21 cellular contexts compared by ENCODE assay signal in genomic region chr10:78254013-78254412, GRCh38.
A peak's percentile ranks its signal among the peaks of the same experiment; 100 is the strongest.
DNase-seq lines count a peak whose midpoint lies in the region; ATAC-seq, FAIRE-seq and TF ChIP-seq lines count a peak whose summit lies in the region.
"Had no signal": no experiment of that assay in that cellular context is flagged by ENCODE, and none has a peak within 500 bp of the region (broad histone marks: within the 10 kb centered on the region; RNA-seq: fewer than 3 reads in every experiment).

No MANE protein-coding gene starts in this region.

- no peak overlapping the region for H3K4me3 Mint-ChIP-seq in natural killer cell treated with Interleukin-12 subunit alpha and Interleukin-12 subunit beta and Interleukin-15 and Interleukin-18, amount 100 ng/mL, for 72 hours
- H3K4me3 Mint-ChIP-seq in natural killer cell (no peak overlapping the region), endothelial cell (ENCODE audit: unreplicated experiment) (no peak overlapping the region)

- H3K27ac Mint-ChIP-seq in natural killer cell treated with Interleukin-12 subunit alpha and Interleukin-12 subunit beta and Interleukin-15 and Interleukin-18, amount 100 ng/mL, for 72 hours = no peak overlapping the region
- H3K27ac Mint-ChIP-seq in natural killer cell = no peak overlapping the region
- H3K27ac Mint-ChIP-seq in endothelial cell (ENCODE audit: unreplicated experiment) = no peak overlapping the region

- H3K36me3 Mint-ChIP-seq in natural killer cell treated with Interleukin-12 subunit alpha and Interleukin-12 subunit beta and Interleukin-15 and Interleukin-18, amount 100 ng/mL, for 72 hours = no peaks in the 10 kb centered on the region
- no peaks in the 10 kb centered on the region for H3K36me3 Mint-ChIP-seq in natural killer cell
- peaks cover 4% of the 10 kb centered on the region for H3K36me3 Mint-ChIP-seq in endothelial cell (ENCODE audit: low read depth, unreplicated experiment)

- H3K36me3 ChIP-seq in adipocyte (ENCODE audit: control insufficient read depth, insufficient read depth, low read length, severe bottlenecking) = no peaks in the 10 kb centered on the region

- peak; percentile 12 for DNase-seq in natural killer cell treated with Interleukin-12 subunit alpha and Interleukin-12 subunit beta and Interleukin-15 and Interleukin-18, amount 100 ng/mL, for 72 hours (ENCODE audit: low spot score)
- DNase-seq in natural killer cell (no peak), adipocyte (ENCODE audit: low read depth) (peak; percentile 14), fibroblast of peridontal ligament (ENCODE audit: extremely low read depth) (peak; percentile 63), GM12891 (ENCODE audit: insufficient read length, low spot score) (no peak), NOMO-1 treated with DMSO at 0.1 percent for 48 hours (lab: John Stamatoyannopoulos, UW; ENCODE audit: unreplicated experiment) (no peak), endothelial cell (ENCODE audit: low spot score) (no peak), ureter (ENCODE audit: low spot score) (no peak)
- DNase-seq: GDM1, GOT3, HCEC 1CT, NCI-H1092, NCI-H1436, NCI-H1930, NCI-H345, NCI-H524, NCI-H82 had no signal

- peaks cover 52% of the 10 kb centered on the region for H3K4me1 ChIP-seq in adipocyte (ENCODE audit: control insufficient read depth, insufficient read depth, low read length)

- peaks cover 23 to 27% of the 10 kb centered on the region in 2 donors for H3K4me1 Mint-ChIP-seq in natural killer cell treated with Interleukin-12 subunit alpha and Interleukin-12 subunit beta and Interleukin-15 and Interleukin-18, amount 100 ng/mL, for 72 hours (ENCODE audit: low read depth in 2 of 2)
- peaks cover 22% of the 10 kb centered on the region in 2 donors for H3K4me1 Mint-ChIP-seq in natural killer cell
- peaks cover 8% of the 10 kb centered on the region for H3K4me1 Mint-ChIP-seq in endothelial cell (ENCODE audit: unreplicated experiment)

- FAIRE-seq in GM12891 (lab: Jason Lieb, UNC) = no peak
- FAIRE-seq: GM19239, K562, RCC 7860 had no signal

- TF ChIP-seq POLR2A in GM12891 (IDR thresholded peaks at IDR 0.05; ENCODE audit: low read depth, low read length) = no peak

- H3K27me3 Mint-ChIP-seq in natural killer cell treated with Interleukin-12 subunit alpha and Interleukin-12 subunit beta and Interleukin-15 and Interleukin-18, amount 100 ng/mL, for 72 hours = peaks cover 13 to 16% of the 10 kb centered on the region in 2 donors
- peaks cover 20 to 23% of the 10 kb centered on the region in 2 donors for H3K27me3 Mint-ChIP-seq in natural killer cell (ENCODE audit: low read depth in 2 of 2)
- no peaks in the 10 kb centered on the region for H3K27me3 Mint-ChIP-seq in endothelial cell (ENCODE audit: unreplicated experiment)

- TF ChIP-seq CTCF in natural killer cell (IDR thresholded peaks at IDR 0.05) (no peak), endothelial cell (IDR thresholded peaks at IDR 0.05; ENCODE audit: unreplicated experiment) (no peak)

- intact Hi-C loops in natural killer cell (cut with micrococcal nuclease) = no loop called here

- no peaks in the 10 kb centered on the region for H3K9me3 Mint-ChIP-seq in natural killer cell treated with Interleukin-12 subunit alpha and Interleukin-12 subunit beta and Interleukin-15 and Interleukin-18, amount 100 ng/mL, for 72 hours
- H3K9me3 Mint-ChIP-seq in natural killer cell = no peaks in the 10 kb centered on the region
- H3K9me3 Mint-ChIP-seq in endothelial cell (ENCODE audit: unreplicated experiment) = no peaks in the 10 kb centered on the region

- no peaks in the 10 kb centered on the region for H3K27me3 ChIP-seq in adipocyte (replicated peaks; ENCODE audit: control insufficient read depth, insufficient read depth, low read length)

- no peak for ATAC-seq in natural killer cell treated with Interleukin-12 subunit alpha and Interleukin-12 subunit beta and Interleukin-15 and Interleukin-18, amount 100 ng/mL, for 72 hours
- ATAC-seq in natural killer cell = no peak
- ATAC-seq: K562, Right ventricle myocardium inferior had no signal

- no peak overlapping the region for H3K4me3 ChIP-seq in adipocyte (ENCODE audit: low read length)
- H3K4me3 ChIP-seq: K562 had no signal

- H3K9me3 ChIP-seq in adipocyte (ENCODE audit: control insufficient read depth, low read length) = no peaks in the 10 kb centered on the region

- peak overlapping the region; percentile 28 for H3K9ac ChIP-seq in adipocyte (ENCODE audit: low read length)

TF ChIP-seq in GM12891, 5 proteins besides CTCF, POLR2A, EP300 and RAD21:
- no peak for TF ChIP-seq PAX5 (IDR thresholded peaks at IDR 0.05; ENCODE audit: insufficient read depth, low read length, severe bottlenecking)
- TF ChIP-seq POU2F2 (IDR thresholded peaks at IDR 0.05; ENCODE audit: low read depth, low read length) = no peak
- no peak for TF ChIP-seq TAF1 (IDR thresholded peaks at IDR 0.05; ENCODE audit: low read depth, low read length)
- no peak for TF ChIP-seq SPI1 (IDR thresholded peaks at IDR 0.05; ENCODE audit: low read depth, low read length)
- no peak for TF ChIP-seq POLR2AphosphoS5 (IDR thresholded peaks at IDR 0.05; ENCODE audit: low read depth, low read length)

Comparison
In these comparisons a context has a peak if more than half of its experiments do, and no peak if none do; other contexts are left out.
1. DNase-seq: peak in natural killer cell treated with Interleukin-12 subunit alpha and Interleukin-12 subunit beta and Interleukin-15 and Interleukin-18, amount 100 ng/mL, for 72 hours (single experiment), adipocyte (single experiment) and fibroblast of peridontal ligament (single experiment); none in natural killer cell (single experiment), GM12891 (single experiment), NOMO-1 treated with DMSO at 0.1 percent for 48 hours (single experiment), endothelial cell (single experiment) and ureter (single experiment).